ENCODE assay signal across 15 cellular contexts in the genomic region with DNA sequence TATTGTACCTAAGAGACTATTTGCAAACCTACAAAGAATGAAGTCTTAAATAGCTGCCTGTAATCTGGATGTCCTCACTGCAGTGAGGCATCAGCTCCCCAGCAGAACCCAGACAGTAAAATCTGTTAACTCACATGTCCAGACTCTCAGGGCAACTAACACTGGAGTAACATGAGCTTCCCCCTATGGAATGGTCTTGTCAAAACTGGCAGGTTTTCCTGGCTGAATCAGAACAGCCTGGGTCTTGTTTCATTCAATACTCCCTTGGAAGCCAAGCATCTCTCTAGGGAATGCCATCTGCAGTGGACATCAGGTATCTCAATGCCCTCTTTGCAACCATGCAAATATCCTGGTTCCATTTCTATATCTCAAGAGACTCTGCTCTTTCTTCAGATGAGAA. TPM values are rescaled to one million over a fixed set of nuclear protein-coding genes. Genes with fewer than 3 reads are reported as not detected.
DNase-seq lines count a peak whose midpoint lies in the region; ATAC-seq and TF ChIP-seq lines count a peak whose summit lies in the region.
"Had no signal": no experiment of that assay in that cellular context is flagged by ENCODE, and none has a peak within 500 bp of the region (broad histone marks: within the 10 kb centered on the region; RNA-seq: fewer than 3 reads in every experiment).

No MANE protein-coding gene starts in this region.

- H3K27ac ChIP-seq in cardiac muscle cell (no peak overlapping the region), right atrium auricular region (no peak overlapping the region), SK-N-SH (ENCODE audit: low read depth in 2 of 2, low read length in 1 of 2) (peak overlapping the region in 1 of 2 experiments; percentile 12; a peak in 1 of 4 replicates)
- H3K27ac ChIP-seq: parathyroid adenoma, thyroid gland had no signal

- H3K4me3 Mint-ChIP-seq in activated CD8-positive, alpha-beta memory T cell treated with anti-CD3 and anti-CD28 coated beads, Interleukin-2, amount 10 ng/mL, durations not matched to agents 7 days and 5 days: no peak overlapping the region

- no peak for TF ChIP-seq RAD21 in SK-N-SH (IDR thresholded peaks at IDR 0.05; ENCODE audit: low read length)

- H3K9me3 Mint-ChIP-seq in activated CD8-positive, alpha-beta memory T cell treated with anti-CD3 and anti-CD28 coated beads, Interleukin-2, amount 10 ng/mL, durations not matched to agents 7 days and 5 days (ENCODE audit: low read depth): no peaks in the 10 kb centered on the region

- H3K27me3 ChIP-seq in cardiac muscle cell: no peaks in the 10 kb centered on the region
- H3K27me3 ChIP-seq in right atrium auricular region: no peaks in the 10 kb centered on the region
- no peaks in the 10 kb centered on the region for H3K27me3 ChIP-seq in SK-N-SH (ENCODE audit: insufficient read depth)
- H3K27me3 ChIP-seq: thyroid gland had no signal

- DNase-seq in cardiac muscle cell (ENCODE audit: low read depth in 1 of 2, low spot score in 1 of 2) (peak; percentile 29 to 47), right atrium auricular region (ENCODE audit: low spot score) (no peak), SK-N-SH (no peak), fibroblast of the aortic adventitia (ENCODE audit: low read depth) (peak; percentile 81), islet precursor cell (no peak), hypothalamus (lab: John Stamatoyannopoulos, UW) (no peak)
- DNase-seq in activated CD8-positive, alpha-beta memory T cell treated with anti-CD3 and anti-CD28 coated beads, Interleukin-2, amount 10 ng/mL, durations not matched to agents 7 days and 5 days: no peak
- DNase-seq: activated gamma-delta T cell treated with Interleukin-2 at 50 U/mL for 16 hours, DMS153, NCI-H1105 treated with DMSO at 0.1 percent for 48 hours, NCI-H510A treated with DMSO at 0.1 percent for 48 hours, SIG-M5, thyroid gland had no signal

- no peak overlapping the region for H3K9ac ChIP-seq in SK-N-SH
- H3K9ac ChIP-seq: parathyroid adenoma had no signal

- H2AFZ ChIP-seq in SK-N-SH (ENCODE audit: low read depth): no peak overlapping the region
- H2AFZ ChIP-seq: parathyroid adenoma had no signal

- no peaks in the 10 kb centered on the region for H3K36me3 ChIP-seq in cardiac muscle cell
- no peaks in the 10 kb centered on the region for H3K36me3 ChIP-seq in right atrium auricular region
- peaks cover 0 to 3% of the 10 kb centered on the region in 2 experiments for H3K36me3 ChIP-seq in SK-N-SH (replicated peaks in 1 of 2; ENCODE audit: control insufficient read depth in 1 of 2, insufficient read depth in 2 of 2, low read length in 1 of 2)
- H3K36me3 ChIP-seq: thyroid gland had no signal

- TF ChIP-seq CTCF in cardiac muscle cell (IDR thresholded peaks at IDR 0.05; ENCODE audit: low read depth, low read length) (no peak), right atrium auricular region (IDR thresholded peaks at IDR 0.05) (no peak), SK-N-SH (IDR thresholded peaks at IDR 0.05) (no peak), fibroblast of the aortic adventitia (IDR thresholded peaks at IDR 0.05; ENCODE audit: insufficient read depth, low read length) (no peak)

- no peak overlapping the region for H3K27ac Mint-ChIP-seq in activated CD8-positive, alpha-beta memory T cell treated with anti-CD3 and anti-CD28 coated beads, Interleukin-2, amount 10 ng/mL, durations not matched to agents 7 days and 5 days

- H3F3A ChIP-seq in SK-N-SH (replicated peaks; ENCODE audit: insufficient read depth): peaks cover 12% of the 10 kb centered on the region

- no peak for ATAC-seq in HG03342 (IDR thresholded peaks at IDR 0.05; ENCODE audit: unreplicated experiment)
- ATAC-seq in activated CD8-positive, alpha-beta memory T cell treated with anti-CD3 and anti-CD28 coated beads, Interleukin-2, amount 10 ng/mL, durations not matched to agents 7 days and 5 days: no peak

- H3K9me2 ChIP-seq in SK-N-SH: no peaks in the 10 kb centered on the region

- H3K79me2 ChIP-seq in SK-N-SH (ENCODE audit: insufficient read depth): peaks cover 88% of the 10 kb centered on the region

- peaks cover 14% of the 10 kb centered on the region for H3K4me1 ChIP-seq in cardiac muscle cell (ENCODE audit: low read depth)
- H3K4me1 ChIP-seq in right atrium auricular region: peaks cover 0 to 13% of the 10 kb centered on the region in 2 donors
- no peaks in the 10 kb centered on the region for H3K4me1 ChIP-seq in SK-N-SH (ENCODE audit: control insufficient read depth in 1 of 2, insufficient read depth in 2 of 2, low read depth in 1 of 2, low read length in 1 of 2)
- H3K4me1 ChIP-seq: parathyroid adenoma had no signal

- no peaks in the 10 kb centered on the region for H3K27me3 Mint-ChIP-seq in activated CD8-positive, alpha-beta memory T cell treated with anti-CD3 and anti-CD28 coated beads, Interleukin-2, amount 10 ng/mL, durations not matched to agents 7 days and 5 days

- H4K20me1 ChIP-seq in SK-N-SH (ENCODE audit: insufficient read depth): peaks cover 52% of the 10 kb centered on the region

- no peak for TF ChIP-seq EP300 in SK-N-SH (IDR thresholded peaks at IDR 0.05; ENCODE audit: borderline replicate concordance in 1 of 2, low read depth in 1 of 2, low read length in 1 of 2)

- peaks cover 11% of the 10 kb centered on the region for H3K36me3 Mint-ChIP-seq in activated CD8-positive, alpha-beta memory T cell treated with anti-CD3 and anti-CD28 coated beads, Interleukin-2, amount 10 ng/mL, durations not matched to agents 7 days and 5 days

- POLR2A ChIA-PET in SK-N-SH (lab: Yijun Ruan, JAX): no interaction called here

- H3K4me3 ChIP-seq in cardiac muscle cell (no peak overlapping the region), right atrium auricular region (no peak overlapping the region), SK-N-SH (ENCODE audit: low read depth in 2 of 2, low read length in 1 of 2) (no peak overlapping the region), fibroblast of the aortic adventitia (ENCODE audit: low read depth, low read length) (no peak overlapping the region)
- H3K4me3 ChIP-seq: thyroid gland had no signal

- peaks cover 2% of the 10 kb centered on the region for H3K4me1 Mint-ChIP-seq in activated CD8-positive, alpha-beta memory T cell treated with anti-CD3 and anti-CD28 coated beads, Interleukin-2, amount 10 ng/mL, durations not matched to agents 7 days and 5 days

- H3K9me3 ChIP-seq in cardiac muscle cell (ENCODE audit: low read depth) (no peaks in the 10 kb centered on the region), right atrium auricular region (no peaks in the 10 kb centered on the region), SK-N-SH (no peaks in the 10 kb centered on the region)
- H3K9me3 ChIP-seq: thyroid gland had no signal

- CTCF ChIA-PET in SK-N-SH (lab: Yijun Ruan, JAX): interaction anchor here (0.9 kb wide), 1 partner anchor 10 kb away, joined by 4 read pairs; no protein-coding TSS in a partner anchor
- CTCF ChIA-PET in activated CD8-positive, alpha-beta memory T cell treated with anti-CD3 and anti-CD28 coated beads, Interleukin-2, amount 10 ng/mL, durations not matched to agents 7 days and 5 days (lab: Charles Lee): interaction anchor here (0.8 kb wide), 1 partner anchor 43 kb away, joined by 3 read pairs; no protein-coding TSS in a partner anchor

- no peak overlapping the region for H3K4me2 ChIP-seq in SK-N-SH

TF ChIP-seq in SK-N-SH, 30 proteins besides CTCF, POLR2A, EP300 and RAD21:
- TF ChIP-seq GABPA (IDR thresholded peaks at IDR 0.05; ENCODE audit: low read depth) (no peak), MAX (IDR thresholded peaks at IDR 0.05; ENCODE audit: low read depth) (peak; percentile 51; the same call in 1 of the 2 replicates), PBX3 (IDR thresholded peaks at IDR 0.05) (peak; percentile 28; the same call in 1 of the 2 replicates), YY1 (IDR thresholded peaks at IDR 0.05; ENCODE audit: low read depth) (no peak), ELF1 (IDR thresholded peaks at IDR 0.05) (no peak), GATA2 (CRISPR knock-in tag; IDR thresholded peaks at IDR 0.05) (no peak), NRF1 (IDR thresholded peaks at IDR 0.05; ENCODE audit: low read depth, low read length) (no peak), IRF3 (IDR thresholded peaks at IDR 0.05; ENCODE audit: low read depth, low read length) (no peak), FOSL2 (IDR thresholded peaks at IDR 0.05; ENCODE audit: borderline replicate concordance, low read depth) (no peak), JUND (IDR thresholded peaks at IDR 0.05) (no peak)
TF ChIP-seq in SK-N-SH: peak in this region for 2.

RNA-seq across cellular contexts. Expression of gene PTPN9, which starts 24.4 kb away (rescaled TPM):
- 24.3 and 26.7 TPM in 2 replicates for total RNA-seq in cardiac muscle cell
- polyA plus RNA-seq in cardiac muscle cell: 29.2 and 37.3 TPM in 2 replicates
- 1 to 10 TPM; 9.6 to 9.9 TPM for total RNA-seq in right atrium auricular region
- polyA plus RNA-seq in SK-N-SH (2012; rRNA removed): 25.9 and 41.1 TPM in 2 replicates
- 27.1 and 31.8 TPM in 2 replicates for polyA plus RNA-seq in SK-N-SH (2012; cell fraction: cytosol; rRNA removed)
- 13.9 and 23.8 TPM in 2 replicates for polyA plus RNA-seq in SK-N-SH (2012; cell fraction: nucleus; rRNA removed)
- 14.4 and 24.0 TPM in 2 replicates for total RNA-seq in fibroblast of the aortic adventitia (ENCODE audit: low replicate concordance)
- 10 to 100 TPM; 34.0 to 41.9 TPM for total RNA-seq in activated CD8-positive, alpha-beta memory T cell treated with anti-CD3 and anti-CD28 coated beads, Interleukin-2, amount 10 ng/mL, durations not matched to agents 7 days and 5 days

Comparison
In these comparisons a context has a peak if more than half of its experiments do, and no peak if none do; other contexts are left out.
1. DNase-seq: peak in cardiac muscle cell (2 of 2) and fibroblast of the aortic adventitia (single experiment); none in right atrium auricular region (single experiment), SK-N-SH (single experiment), islet precursor cell (single experiment), hypothalamus (0 of 51) and activated CD8-positive, alpha-beta memory T cell treated with anti-CD3 and anti-CD28 coated beads, Interleukin-2, amount 10 ng/mL, durations not matched to agents 7 days and 5 days (single experiment).